Comparison of ENCODE assay signal across 29 cellular contexts in genomic region chr3:165636682-165637010, GRCh38.
"Had no signal": no experiment of that assay in that cellular context is flagged by ENCODE, and none has a peak within 500 bp of the region (broad histone marks: within the 10 kb centered on the region; RNA-seq: fewer than 3 reads in every experiment).

No MANE protein-coding gene starts in this region.

- DNase-seq: colonic mucosa; effector CD8-positive, alpha-beta T cell; endodermal cell; foreskin keratinocyte; glutamatergic neuron; heart right ventricle; hippocampal formation; left cardiac atrium; left ventricle myocardium inferior; lower lobe of right lung; mucosa of descending colon; naive B cell; pancreas; right lobe of liver; stimulated activated CD4-positive, alpha-beta T cell treated with anti-CD3 and anti-CD28 coated beads, Interleukin-15, amount 100 ng/mL, for 24 hours; stimulated activated CD4-positive, alpha-beta T cell treated with anti-CD3 and anti-CD28 coated beads, Interleukin-2, amount 100 ng/mL, for 48 hours; stimulated activated naive CD4-positive, alpha-beta T cell; stimulated activated naive CD8-positive, alpha-beta T cell treated with anti-CD3 and anti-CD28 coated beads, Interleukin-15, amount 100 ng/mL, for 72 hours; transverse colon had no signal

- H3K4me1 Mint-ChIP-seq: endodermal cell; naive B cell; neural crest cell; stimulated activated naive CD8-positive, alpha-beta T cell treated with anti-CD3 and anti-CD28 coated beads, Interleukin-15, amount 100 ng/mL, for 72 hours had no signal

- H3K4me1 ChIP-seq: colonic mucosa, foreskin keratinocyte, gastroesophageal sphincter, heart right ventricle, left ventricle myocardium inferior, lower lobe of right lung, pancreas, suprapubic skin, transverse colon, vagina had no signal

- ATAC-seq: gastroesophageal sphincter; heart right ventricle; left cardiac atrium; lower lobe of right lung; natural killer cell treated with Interleukin-12 subunit alpha and Interleukin-12 subunit beta and Interleukin-15 and Interleukin-18, amount 100 ng/mL, for 72 hours; stimulated activated naive CD8-positive, alpha-beta T cell treated with anti-CD3 and anti-CD28 coated beads, Interleukin-15, amount 100 ng/mL, for 72 hours had no signal

- FAIRE-seq: pancreas, small intestine had no signal

- H3K27ac Mint-ChIP-seq: dendritic cell treated with granulocyte-macrophage colony-stimulating factor and Interleukin-4, amounts not matched to agents 40 ng/mL and 50 ng/mL, for 4 days; endodermal cell; naive B cell; natural killer cell treated with Interleukin-12 subunit alpha and Interleukin-12 subunit beta and Interleukin-15 and Interleukin-18, amount 100 ng/mL, for 72 hours; stimulated activated naive CD8-positive, alpha-beta T cell treated with anti-CD3 and anti-CD28 coated beads, Interleukin-15, amount 100 ng/mL, for 72 hours had no signal

- H3K27ac ChIP-seq: colonic mucosa, epithelial cell of prostate, esophagus muscularis mucosa, foreskin keratinocyte, gastroesophageal sphincter, heart right ventricle, left ventricle myocardium inferior, lower lobe of right lung, neutrophil, pancreas, suprapubic skin, transverse colon, vagina had no signal

- H3K4me3 Mint-ChIP-seq: dendritic cell treated with granulocyte-macrophage colony-stimulating factor and Interleukin-4, amounts not matched to agents 40 ng/mL and 50 ng/mL, for 4 days; endodermal cell; naive B cell; natural killer cell treated with Interleukin-12 subunit alpha and Interleukin-12 subunit beta and Interleukin-15 and Interleukin-18, amount 100 ng/mL, for 72 hours; neural crest cell; stimulated activated naive CD8-positive, alpha-beta T cell treated with anti-CD3 and anti-CD28 coated beads, Interleukin-15, amount 100 ng/mL, for 72 hours had no signal

- H3K9me3 ChIP-seq: colonic mucosa, esophagus muscularis mucosa, lower lobe of right lung, mucosa of descending colon, neutrophil, pancreas, right lobe of liver, suprapubic skin, transverse colon, vagina had no signal

- H3K36me3 ChIP-seq: colonic mucosa, esophagus muscularis mucosa, gastroesophageal sphincter, heart right ventricle, left ventricle myocardium inferior, lower lobe of right lung, neutrophil, pancreas, right lobe of liver, suprapubic skin, transverse colon, vagina had no signal

- H3K36me3 Mint-ChIP-seq: naive B cell had no signal

- H3K27me3 Mint-ChIP-seq: dendritic cell treated with granulocyte-macrophage colony-stimulating factor and Interleukin-4, amounts not matched to agents 40 ng/mL and 50 ng/mL, for 4 days; naive B cell; natural killer cell treated with Interleukin-12 subunit alpha and Interleukin-12 subunit beta and Interleukin-15 and Interleukin-18, amount 100 ng/mL, for 72 hours; stimulated activated naive CD8-positive, alpha-beta T cell treated with anti-CD3 and anti-CD28 coated beads, Interleukin-15, amount 100 ng/mL, for 72 hours had no signal

- H3K4me3 ChIP-seq: colonic mucosa, esophagus muscularis mucosa, gastroesophageal sphincter, heart right ventricle, left ventricle myocardium inferior, lower lobe of right lung, mucosa of descending colon, pancreas, suprapubic skin, transverse colon, vagina had no signal
